In genomic region chr6:143513410-143513809, GRCh38 we compare ENCODE assay signal across 8 cellular contexts. TPM values are rescaled to one million over a fixed set of nuclear protein-coding genes. Genes with fewer than 3 reads are reported as not detected.
DNase-seq lines count a peak whose midpoint lies in the region; ATAC-seq and TF ChIP-seq lines count a peak whose summit lies in the region.

No MANE protein-coding gene starts in this region.

- TF ChIP-seq CTCF in left ventricle myocardium inferior (IDR thresholded peaks at IDR 0.05; ENCODE audit: borderline replicate concordance) = peak; percentile 41
- peak in 1 of 2 donors; percentile 53 for TF ChIP-seq CTCF in right atrium auricular region (IDR thresholded peaks at IDR 0.05)
- TF ChIP-seq CTCF in NB4 (IDR thresholded peaks at IDR 0.05; ENCODE audit: low read depth, low read length) = peak; percentile 78
- TF ChIP-seq CTCF in hepatocyte (IDR thresholded peaks at IDR 0.05; ENCODE audit: poor library complexity) = peak; percentile 40

- H3K79me2 ChIP-seq in hepatocyte = peaks cover 29% of the 10 kb centered on the region

- no peaks in the 10 kb centered on the region for H3K9me3 ChIP-seq in left ventricle myocardium inferior (replicated peaks)
- H3K9me3 ChIP-seq in right atrium auricular region = no peaks in the 10 kb centered on the region
- H3K9me3 ChIP-seq in hepatocyte (ENCODE audit: low read depth) = no peaks in the 10 kb centered on the region

- H3K36me3 ChIP-seq in left ventricle myocardium inferior (no peaks in the 10 kb centered on the region), right atrium auricular region (no peaks in the 10 kb centered on the region), hepatocyte (replicated peaks; ENCODE audit: insufficient read depth, low read depth) (no peaks in the 10 kb centered on the region)

- no peak overlapping the region for H2AFZ ChIP-seq in hepatocyte

- peak; percentile 18 for DNase-seq in left ventricle myocardium inferior
- DNase-seq in right atrium auricular region (ENCODE audit: low spot score) = no peak
- peak; percentile 71 for DNase-seq in NB4 (ENCODE audit: low read depth)
- peak; percentile 39 to 43 for DNase-seq in activated CD4-positive, alpha-beta T cell treated with anti-CD3 and anti-CD28 coated beads, Interleukin-2, amount 50 U/mL, for 4 hours
- DNase-seq in hepatocyte (ENCODE audit: low spot score) = peak; percentile 26
- DNase-seq in glomerular visceral epithelial cell (ENCODE audit: extremely low spot score) = no peak
- DNase-seq in activated CD4-positive, CD25-positive, alpha-beta regulatory T cell (lab: John Stamatoyannopoulos, UW) = no peak

- H3K4me3 ChIP-seq in left ventricle myocardium inferior = no peak overlapping the region
- H3K4me3 ChIP-seq in right atrium auricular region = no peak overlapping the region
- H3K4me3 ChIP-seq in NB4 (ENCODE audit: low read depth, low read length) = no peak overlapping the region
- H3K4me3 ChIP-seq in hepatocyte = no peak overlapping the region

- H3K27me3 ChIP-seq in left ventricle myocardium inferior (ENCODE audit: low read depth) = no peaks in the 10 kb centered on the region
- H3K27me3 ChIP-seq in right atrium auricular region = no peaks in the 10 kb centered on the region
- H3K27me3 ChIP-seq in hepatocyte = no peaks in the 10 kb centered on the region

- no peak for TF ChIP-seq POLR2A in NB4 (IDR thresholded peaks at IDR 0.05; ENCODE audit: extremely low read depth, insufficient read length)

- H3K4me2 ChIP-seq in hepatocyte = no peak overlapping the region

- H3K4me1 ChIP-seq in left ventricle myocardium inferior = peaks cover 77% of the 10 kb centered on the region
- H3K4me1 ChIP-seq in right atrium auricular region = peaks cover 0 to 41% of the 10 kb centered on the region in 2 donors
- H3K4me1 ChIP-seq in hepatocyte (ENCODE audit: insufficient read depth) = peaks cover 12% of the 10 kb centered on the region

- H3K9me2 ChIP-seq in hepatocyte (replicated peaks; ENCODE audit: insufficient read depth) = no peaks in the 10 kb centered on the region

- 41% methylated on average over 4 of the region's 4 CpGs for WGBS in hepatocyte (ENCODE audit: low lambda C conversion rate, missing lambda C conversion rate)

- no peaks in the 10 kb centered on the region for H4K20me1 ChIP-seq in hepatocyte (ENCODE audit: insufficient read depth, poor library complexity, severe bottlenecking)

- intact Hi-C loops in left ventricle myocardium inferior (cut with micrococcal nuclease) = no loop called here

- H3K27ac ChIP-seq in left ventricle myocardium inferior (replicated peaks) = peak overlapping the region; percentile 0
- no peak overlapping the region for H3K27ac ChIP-seq in right atrium auricular region
- no peak overlapping the region for H3K27ac ChIP-seq in hepatocyte

- ATAC-seq in HG03159 (IDR thresholded peaks at IDR 0.05; ENCODE audit: unreplicated experiment) = no peak

RNA-seq across cellular contexts. Expression of gene FUCA2, which starts 1.9 kb away (rescaled TPM):
- total RNA-seq in left ventricle myocardium inferior (44.5 TPM), right atrium auricular region (10 to 100 TPM; 17.3 to 27.3 TPM), hepatocyte (117 TPM in 2 replicates)
- 141 and 142 TPM in 2 replicates for polyA plus RNA-seq in hepatocyte

Comparison
In these comparisons a context has a peak if more than half of its experiments do, and no peak if none do; other contexts are left out.
1. DNase-seq: peak in left ventricle myocardium inferior (single experiment), NB4 (single experiment), activated CD4-positive, alpha-beta T cell treated with anti-CD3 and anti-CD28 coated beads, Interleukin-2, amount 50 U/mL, for 4 hours (2 of 2) and hepatocyte (single experiment); none in right atrium auricular region (single experiment), glomerular visceral epithelial cell (single experiment) and activated CD4-positive, CD25-positive, alpha-beta regulatory T cell (0 of 4).